In genomic region chr5:172299916-172300439, GRCh38 we compare ENCODE assay signal across 1 cellular context.
TF ChIP-seq lines count a peak whose summit lies in the region.

No MANE protein-coding gene starts in this region.

TF ChIP-seq in HEK293, 187 proteins besides CTCF, POLR2A, EP300 and RAD21 (continued from another document):
- no peak for TF ChIP-seq PRDM10 (tag by site-specific recombination; IDR thresholded peaks at IDR 0.05)
- no peak for TF ChIP-seq ZBTB49 (tag by site-specific recombination; IDR thresholded peaks at IDR 0.05; ENCODE audit: low read depth)
- no peak for TF ChIP-seq ZNF514 (tag by site-specific recombination; IDR thresholded peaks at IDR 0.05)
- peak; percentile 82 for TF ChIP-seq ZNF121 (tag by site-specific recombination; IDR thresholded peaks at IDR 0.05)
TF ChIP-seq in HEK293: peak in this region for 3.
